In genomic region chr11:72375241-72375640, GRCh38 we compare ENCODE assay signal across 32 cellular contexts.
"Had no signal": no experiment of that assay in that cellular context is flagged by ENCODE, and none has a peak within 500 bp of the region (broad histone marks: within the 10 kb centered on the region; RNA-seq: fewer than 3 reads in every experiment).

No MANE protein-coding gene starts in this region.

- H3K9me3 ChIP-seq: gastrocnemius medialis, lower lobe of right lung, right atrium auricular region, uterus had no signal

- H3K9me3 Mint-ChIP-seq: natural killer cell; neural progenitor cell; stimulated activated memory B cell treated with anti-CD40 and anti-IgM and Interleukin-4, amounts not matched to agents 10 μg/mL and 1 μg/mL and 100 μg/mL, for 72 hours; stimulated activated naive CD8-positive, alpha-beta T cell treated with anti-CD3 and anti-CD28 coated beads, Interleukin-15, amount 100 ng/mL, for 72 hours; type B pancreatic cell had no signal

- DNase-seq: activated CD4-positive, alpha-beta T cell treated with anti-CD3 and anti-CD28 coated beads for 4 hours; activated CD4-positive, alpha-beta T cell treated with anti-CD3 and anti-CD28 coated beads, Interleukin-2, amount 50 U/mL, for 48 hours; activated CD4-positive, CD25-positive, alpha-beta regulatory T cell; activated CD8-positive, alpha-beta memory T cell treated with anti-CD3 and anti-CD28 coated beads for 24 hours; activated effector memory CD4-positive, alpha-beta T cell treated with Interleukin-2 at 50 U/mL for 16 hours; activated naive CD4-positive, alpha-beta T cell treated with Interleukin-2 at 50 U/mL for 16 hours; anterior cingulate cortex; cerebellar nuclear complex; dorsolateral prefrontal cortex; effector memory CD4-positive, alpha-beta T cell; gastrocnemius medialis; hippocampal formation; lower lobe of right lung; mesendoderm; natural killer cell; occipital lobe; stimulated activated CD4-positive, alpha-beta T cell treated with anti-CD3 and anti-CD28 coated beads, Interleukin-1b, Interleukin-23, amount 100 ng/mL, for 48 hours; stimulated activated CD4-positive, alpha-beta T cell treated with anti-CD3 and anti-CD28 coated beads, Interleukin-4, amount 100 ng/mL, for 4 hours; stimulated activated CD8-positive, alpha-beta memory T cell treated with anti-CD3 and anti-CD28 coated beads, Interleukin-4, amount 100 ng/mL, for 48 hours; stimulated activated naive CD8-positive, alpha-beta T cell treated with anti-CD3 and anti-CD28 coated beads, Interleukin-15, amount 100 ng/mL, for 72 hours; substantia nigra; T-helper 17 cell; uterus had no signal

- H3K36me3 Mint-ChIP-seq: natural killer cell had no signal

- H3K4me1 ChIP-seq: neural progenitor cell, uterus had no signal

- ATAC-seq: gastrocnemius medialis; left lobe of liver; lower lobe of right lung; natural killer cell; stimulated activated memory B cell treated with anti-CD40 and anti-IgM and Interleukin-4, amounts not matched to agents 10 μg/mL and 1 μg/mL and 100 μg/mL, for 72 hours; stimulated activated naive CD8-positive, alpha-beta T cell treated with anti-CD3 and anti-CD28 coated beads, Interleukin-15, amount 100 ng/mL, for 72 hours; T-helper 17 cell had no signal

- H3K4me3 ChIP-seq: coronary artery, dorsolateral prefrontal cortex, gastrocnemius medialis, lower lobe of right lung, neural progenitor cell, right atrium auricular region, smooth muscle cell, uterus had no signal

- H3K27me3 Mint-ChIP-seq: activated naive CD8-positive, alpha-beta T cell; stimulated activated memory B cell treated with anti-CD40 and anti-IgM and Interleukin-4, amounts not matched to agents 10 μg/mL and 1 μg/mL and 100 μg/mL, for 72 hours; stimulated activated naive CD8-positive, alpha-beta T cell treated with anti-CD3 and anti-CD28 coated beads, Interleukin-15, amount 100 ng/mL, for 72 hours; T-helper 17 cell had no signal

- H3K36me3 ChIP-seq: gastrocnemius medialis, lower lobe of right lung, neural progenitor cell, right atrium auricular region, uterus had no signal

- H3K79me2 ChIP-seq: parathyroid adenoma had no signal

- H3K9ac ChIP-seq: neural progenitor cell, parathyroid adenoma had no signal

- H3K27me3 ChIP-seq: dorsolateral prefrontal cortex, gastrocnemius medialis, neural progenitor cell, right atrium auricular region, uterus had no signal

- H3K4me1 Mint-ChIP-seq: neural progenitor cell; stimulated activated memory B cell treated with anti-CD40 and anti-IgM and Interleukin-4, amounts not matched to agents 10 μg/mL and 1 μg/mL and 100 μg/mL, for 72 hours; stimulated activated naive CD8-positive, alpha-beta T cell treated with anti-CD3 and anti-CD28 coated beads, Interleukin-15, amount 100 ng/mL, for 72 hours had no signal

- H3K4me2 ChIP-seq: neural progenitor cell, smooth muscle cell had no signal

- H3K4me3 Mint-ChIP-seq: activated naive CD8-positive, alpha-beta T cell; natural killer cell; neural progenitor cell; stimulated activated memory B cell treated with anti-CD40 and anti-IgM and Interleukin-4, amounts not matched to agents 10 μg/mL and 1 μg/mL and 100 μg/mL, for 72 hours; stimulated activated naive CD8-positive, alpha-beta T cell treated with anti-CD3 and anti-CD28 coated beads, Interleukin-15, amount 100 ng/mL, for 72 hours; T-helper 17 cell; type B pancreatic cell had no signal

- H2AFZ ChIP-seq: neural progenitor cell, parathyroid adenoma had no signal

- H3K27ac ChIP-seq: coronary artery, dorsolateral prefrontal cortex, gastrocnemius medialis, lower lobe of right lung, neural progenitor cell, parathyroid adenoma, right atrium auricular region, uterus had no signal

- H3K27ac Mint-ChIP-seq: activated naive CD8-positive, alpha-beta T cell; natural killer cell; neural progenitor cell; stimulated activated memory B cell treated with anti-CD40 and anti-IgM and Interleukin-4, amounts not matched to agents 10 μg/mL and 1 μg/mL and 100 μg/mL, for 72 hours; T-helper 17 cell; type B pancreatic cell had no signal
